Comparison of ENCODE assay signal across 22 cellular contexts in genomic region chr1:57041901-57042300, GRCh38.
"Had no signal": no experiment of that assay in that cellular context is flagged by ENCODE, and none has a peak within 500 bp of the region (broad histone marks: within the 10 kb centered on the region; RNA-seq: fewer than 3 reads in every experiment).

No MANE protein-coding gene starts in this region.

- H3K4me1 ChIP-seq: SJSA1 had no signal

- H3K4me3 ChIP-seq: MG63, SJSA1, SK-N-MC had no signal

- H3K27ac ChIP-seq: SJSA1, SK-N-MC had no signal

- H3K9me3 ChIP-seq: MG63, SJSA1 had no signal

- ATAC-seq: HepG2 had no signal

- H3K36me3 ChIP-seq: MG63, SJSA1 had no signal

- H3K27me3 ChIP-seq: MG63, SJSA1 had no signal

- DNase-seq: IMR-90, Karpas-422, KG1, MG63, NCI-H1092 treated with DMSO at 0.1 percent for 48 hours, NCI-H1436, NCI-H187, NCI-H2029, NCI-H2081 treated with DMSO at 0.1 percent for 48 hours, NCI-H2171, NCI-H226, NCI-H446, NCI-H510A, NCI-H524 treated with DMSO at 0.1 percent for 48 hours, NCI-H69, NCI-H774, Right ventricle myocardium superior, RPMI8226, SIG-M5 had no signal
